25 cellular contexts compared by ENCODE assay signal in the genomic region with DNA sequence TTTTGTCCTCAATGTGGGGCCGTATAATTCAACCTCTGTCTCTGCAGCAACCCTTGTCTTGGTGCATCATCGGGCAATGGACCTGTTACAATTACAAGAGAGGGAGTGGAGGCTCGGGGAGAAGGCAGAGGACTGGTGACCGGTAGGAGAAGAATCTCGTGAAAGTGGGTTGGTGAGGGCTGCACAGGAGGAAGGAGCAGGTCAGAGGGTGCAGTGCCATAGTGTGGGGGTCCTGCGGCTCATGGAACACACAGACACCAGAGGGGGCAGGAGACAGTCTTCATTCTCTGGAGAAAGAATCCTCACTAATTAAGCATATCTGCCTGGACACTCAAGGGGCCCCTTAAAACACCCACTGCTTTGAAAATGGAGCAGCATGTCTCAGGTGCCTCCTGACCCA.
"Had no signal": no experiment of that assay in that cellular context is flagged by ENCODE, and none has a peak within 500 bp of the region (broad histone marks: within the 10 kb centered on the region; RNA-seq: fewer than 3 reads in every experiment).

No MANE protein-coding gene starts in this region.

- DNase-seq: activated CD4-positive, alpha-beta memory T cell treated with anti-CD3 and anti-CD28 coated beads, Interleukin-2, amount 10 ng/mL, durations not matched to agents 7 days and 5 days; activated CD4-positive, alpha-beta T cell treated with anti-CD3 and anti-CD28 coated beads for 48 hours; activated CD8-positive, alpha-beta memory T cell treated with anti-CD3 and anti-CD28 coated beads, Interleukin-2, amount 10 ng/mL, durations not matched to agents 7 days and 5 days; activated effector memory CD4-positive, alpha-beta T cell treated with Interleukin-2 at 50 U/mL for 16 hours; activated naive CD4-positive, alpha-beta T cell treated with Interleukin-2 at 50 U/mL for 16 hours; anterior cingulate cortex; cerebellar nuclear complex; colonic mucosa; dorsolateral prefrontal cortex; effector memory CD8-positive, alpha-beta T cell; erythroblast; hippocampal formation; kidney; left colon; natural killer cell; stimulated activated CD4-positive, alpha-beta T cell treated with anti-CD3 and anti-CD28 coated beads, Interleukin-12 subunit alpha, Interleukin-12 subunit beta, amount 100 ng/mL, for 4 hours; stimulated activated CD4-positive, alpha-beta T cell treated with anti-CD3 and anti-CD28 coated beads, Interleukin-4, amount 100 ng/mL, for 1 hour; stimulated activated naive CD8-positive, alpha-beta T cell treated with anti-CD3 and anti-CD28 coated beads, Interleukin-15, Interleukin-2, amounts not matched to agents 100 U/mL and 50 U/mL, for 24 hours; testis; transverse colon had no signal

- H3K27ac Mint-ChIP-seq: activated CD4-positive, alpha-beta memory T cell treated with anti-CD3 and anti-CD28 coated beads, Interleukin-2, amount 10 ng/mL, durations not matched to agents 7 days and 5 days; activated CD8-positive, alpha-beta memory T cell treated with anti-CD3 and anti-CD28 coated beads, Interleukin-2, amount 10 ng/mL, durations not matched to agents 7 days and 5 days; activated naive CD8-positive, alpha-beta T cell; effector memory CD8-positive, alpha-beta T cell; natural killer cell had no signal

- ATAC-seq: activated CD4-positive, CD25-positive, alpha-beta regulatory T cell treated with anti-CD3 and anti-CD28 coated beads, Interleukin-2, amount 50 U/mL, for 24 hours; activated CD8-positive, alpha-beta memory T cell treated with anti-CD3 and anti-CD28 coated beads, Interleukin-2, amount 10 ng/mL, durations not matched to agents 7 days and 5 days; effector memory CD8-positive, alpha-beta T cell; gastroesophageal sphincter; left colon; natural killer cell; sciatic nerve; stimulated activated naive CD8-positive, alpha-beta T cell treated with anti-CD3 and anti-CD28 coated beads, Interleukin-15, Interleukin-2, amounts not matched to agents 100 U/mL and 50 U/mL, for 24 hours had no signal

- H3K4me3 Mint-ChIP-seq: activated CD4-positive, alpha-beta memory T cell treated with anti-CD3 and anti-CD28 coated beads, Interleukin-2, amount 10 ng/mL, durations not matched to agents 7 days and 5 days; activated CD8-positive, alpha-beta memory T cell treated with anti-CD3 and anti-CD28 coated beads, Interleukin-2, amount 10 ng/mL, durations not matched to agents 7 days and 5 days; activated naive CD8-positive, alpha-beta T cell; effector memory CD8-positive, alpha-beta T cell; natural killer cell had no signal

- H3K36me3 ChIP-seq: colonic mucosa, gastroesophageal sphincter, transverse colon had no signal

- H3K9me3 Mint-ChIP-seq: activated CD4-positive, alpha-beta memory T cell treated with anti-CD3 and anti-CD28 coated beads, Interleukin-2, amount 10 ng/mL, durations not matched to agents 7 days and 5 days; effector memory CD8-positive, alpha-beta T cell; natural killer cell had no signal

- H3K27me3 ChIP-seq: colonic mucosa, dorsolateral prefrontal cortex, testis had no signal

- H3K4me1 ChIP-seq: colonic mucosa had no signal

- H3K36me3 Mint-ChIP-seq: activated CD8-positive, alpha-beta memory T cell treated with anti-CD3 and anti-CD28 coated beads, Interleukin-2, amount 10 ng/mL, durations not matched to agents 7 days and 5 days; activated naive CD8-positive, alpha-beta T cell; natural killer cell had no signal

- H3K9me3 ChIP-seq: colonic mucosa, gastroesophageal sphincter, testis, transverse colon had no signal

- H3K4me3 ChIP-seq: colonic mucosa, dorsolateral prefrontal cortex, gastroesophageal sphincter, skin epidermis, testis, transverse colon had no signal
